ENCODE assay signal across 1 cellular context in the genomic region with DNA sequence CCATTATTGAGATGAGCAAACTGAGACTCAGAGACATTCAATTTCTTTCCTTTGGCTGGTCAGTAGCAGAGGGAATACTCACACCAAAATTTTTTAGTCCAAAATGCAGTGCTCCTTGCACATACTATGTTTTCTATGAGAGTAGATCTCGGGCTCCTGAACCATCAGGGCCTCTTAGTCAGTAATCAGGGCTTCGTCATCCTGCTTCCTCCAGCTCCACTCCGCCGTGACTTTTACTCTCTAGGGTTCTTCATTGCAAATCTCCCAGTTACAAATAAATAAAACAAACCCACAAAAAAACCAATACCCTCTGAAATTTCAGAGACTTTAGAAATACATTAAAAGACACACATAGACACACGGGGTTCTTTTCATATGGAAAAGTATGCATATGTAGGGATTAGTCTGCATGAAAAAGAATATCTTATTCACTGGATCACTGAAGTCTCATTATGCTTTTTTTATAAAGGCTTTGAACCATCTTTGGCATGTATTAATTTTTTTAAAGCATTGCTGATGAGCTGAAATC.
TF ChIP-seq lines count a peak whose summit lies in the region.

No MANE protein-coding gene starts in this region.

TF ChIP-seq in GM23338, 12 proteins besides CTCF, POLR2A, EP300 and RAD21 (continued from another document):
- TF ChIP-seq ZNF462 (CRISPR knock-in tag; IDR thresholded peaks at IDR 0.05) (no peak), ZNF114 (CRISPR knock-in tag; IDR thresholded peaks at IDR 0.05) (no peak), CREB1 (CRISPR knock-in tag; IDR thresholded peaks at IDR 0.05; ENCODE audit: low read depth) (no peak), POLR2AphosphoS5 (IDR thresholded peaks at IDR 0.05; ENCODE audit: low read depth) (no peak), STAT1 (IDR thresholded peaks at IDR 0.05; ENCODE audit: unreplicated experiment) (no peak), NANOG (IDR thresholded peaks at IDR 0.05; ENCODE audit: borderline replicate concordance) (no peak), ETS1 (IDR thresholded peaks at IDR 0.05) (no peak)
